ENCODE assay signal across 15 cellular contexts in the genomic region with DNA sequence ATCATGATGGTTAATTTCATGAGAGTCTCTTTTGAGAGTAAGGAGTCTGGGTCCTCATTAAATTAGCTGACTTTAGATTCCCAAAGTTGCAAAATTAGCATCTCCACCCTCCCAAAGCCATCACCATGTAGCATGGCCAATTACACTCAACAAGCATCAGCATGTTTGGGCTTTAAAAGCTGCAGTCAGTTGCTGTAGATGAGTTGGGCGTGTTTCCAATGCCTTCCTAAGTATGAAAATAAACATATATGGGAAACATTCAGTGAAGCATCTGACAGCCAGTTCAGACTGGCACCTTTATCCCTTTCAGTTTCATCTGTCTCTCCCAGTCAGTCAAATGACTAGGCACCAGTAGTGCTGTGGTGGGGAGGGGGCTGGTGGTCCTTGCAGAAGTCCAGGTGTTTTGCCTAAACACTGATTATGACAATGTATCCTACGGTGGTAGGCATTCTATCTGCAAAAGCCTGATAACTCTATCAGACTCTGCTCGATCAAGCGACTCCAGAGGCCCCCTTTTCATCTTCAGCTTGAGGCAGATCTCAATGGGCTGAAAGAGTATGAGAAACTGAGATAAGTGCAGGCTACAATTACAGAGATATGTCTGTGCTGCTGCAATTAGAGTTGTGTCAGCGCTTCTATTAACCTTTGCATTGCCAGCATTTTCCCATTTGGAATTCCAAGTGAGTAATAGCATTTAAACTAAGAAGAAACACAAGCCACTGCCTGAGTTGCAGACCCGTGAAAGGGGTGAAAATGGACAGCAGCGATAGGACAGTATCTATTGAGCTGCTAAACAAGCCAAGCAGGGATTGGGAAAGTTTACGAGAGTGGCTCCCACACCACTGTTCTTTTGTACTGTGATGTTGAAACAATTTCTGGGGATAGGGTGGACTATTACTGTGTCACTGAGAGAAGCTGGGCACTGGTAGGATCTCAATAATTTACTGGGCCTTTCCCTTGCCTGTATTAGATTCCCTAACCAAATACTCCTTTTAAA.
DNase-seq lines count a peak whose midpoint lies in the region; ATAC-seq lines count a peak whose summit lies in the region.
"Had no signal": no experiment of that assay in that cellular context is flagged by ENCODE, and none has a peak within 500 bp of the region (broad histone marks: within the 10 kb centered on the region; RNA-seq: fewer than 3 reads in every experiment).

No MANE protein-coding gene starts in this region.

- no peaks in the 10 kb centered on the region for H3K79me1 ChIP-seq in mesendoderm (ENCODE audit: low read length)

- H2BK5ac ChIP-seq in mesendoderm (ENCODE audit: low read length) = no peak overlapping the region

- no peak overlapping the region for H3K27ac Mint-ChIP-seq in activated CD4-positive, alpha-beta T cell treated with anti-CD3 and anti-CD28 coated beads for 36 hours
- H3K27ac Mint-ChIP-seq: activated naive CD4-positive, alpha-beta T cell treated with anti-CD3 and anti-CD28 coated beads, Interleukin-2, amount 50 U/mL, for 72 hours; B cell had no signal

- H3K4ac ChIP-seq in mesendoderm (ENCODE audit: low read depth, low read length) = no peak overlapping the region

- no peaks in the 10 kb centered on the region for H3K36me3 ChIP-seq in adipocyte (ENCODE audit: control insufficient read depth, insufficient read depth, low read length, severe bottlenecking)
- H3K36me3 ChIP-seq in mesendoderm (ENCODE audit: control insufficient read depth, insufficient read depth, low read length) = no peaks in the 10 kb centered on the region
- H3K36me3 ChIP-seq: heart right ventricle, tibial artery had no signal

- H3K4me2 ChIP-seq in mesendoderm (ENCODE audit: low read length) = no peak overlapping the region

- POLR2A ChIA-PET in activated CD4-positive, alpha-beta T cell treated with anti-CD3 and anti-CD28 coated beads for 36 hours (lab: Charles Lee) = no interaction called here

- no peak overlapping the region for H3K4me3 ChIP-seq in adipocyte (ENCODE audit: low read length)
- no peak overlapping the region for H3K4me3 ChIP-seq in mesendoderm (ENCODE audit: low read length)
- H3K4me3 ChIP-seq: heart right ventricle, tibial artery had no signal

- CTCF ChIA-PET in activated CD4-positive, alpha-beta T cell treated with anti-CD3 and anti-CD28 coated beads for 36 hours (lab: Charles Lee) = no interaction called here

- H3K27me3 Mint-ChIP-seq in activated CD4-positive, alpha-beta T cell treated with anti-CD3 and anti-CD28 coated beads for 36 hours = no peaks in the 10 kb centered on the region
- H3K27me3 Mint-ChIP-seq: B cell had no signal

- no CpG with 5 or more reads among the region's 8 CpGs for WGBS in mesendoderm (ENCODE audit: extremely low coverage, insufficient coverage, low lambda C conversion rate)

- ATAC-seq in GM21367 (IDR thresholded peaks at IDR 0.05; ENCODE audit: unreplicated experiment) = no peak
- ATAC-seq in activated CD4-positive, alpha-beta T cell treated with anti-CD3 and anti-CD28 coated beads for 36 hours = no peak
- no peak for ATAC-seq in HG03354 (IDR thresholded peaks at IDR 0.05; ENCODE audit: poor library complexity, severe bottlenecking, unreplicated experiment)
- ATAC-seq: activated naive CD4-positive, alpha-beta T cell treated with anti-CD3 and anti-CD28 coated beads, Interleukin-2, amount 50 U/mL, for 72 hours; heart right ventricle; Panc1 had no signal

- H3K36me3 Mint-ChIP-seq in activated CD4-positive, alpha-beta T cell treated with anti-CD3 and anti-CD28 coated beads for 36 hours (ENCODE audit: low read depth) = no peaks in the 10 kb centered on the region

- intact Hi-C loops in activated CD4-positive, alpha-beta T cell treated with anti-CD3 and anti-CD28 coated beads for 36 hours (cut with DNase I, micrococcal nuclease) = no loop called here

- no peak overlapping the region for H4K8ac ChIP-seq in mesendoderm (ENCODE audit: low read depth, low read length)

- H3K4me1 ChIP-seq in adipocyte (ENCODE audit: control insufficient read depth, insufficient read depth, low read length) = no peaks in the 10 kb centered on the region
- no peaks in the 10 kb centered on the region for H3K4me1 ChIP-seq in mesendoderm (ENCODE audit: control insufficient read depth, low read depth, low read length)
- H3K4me1 ChIP-seq: tibial artery had no signal

- H2BK120ac ChIP-seq in mesendoderm (ENCODE audit: low read depth, low read length) = no peak overlapping the region

- DNase-seq in DMS79 (lab: John Stamatoyannopoulos, UW) = peak; percentile 80
- peak; percentile 81 for DNase-seq in NCI-H1105 (lab: John Stamatoyannopoulos, UW)
- DNase-seq in adipocyte (ENCODE audit: low read depth) = peak; percentile 31
- peak; percentile 6 for DNase-seq in mesendoderm
- DNase-seq in effector CD4-positive, alpha-beta T cell = no peak
- no peak for DNase-seq in activated CD4-positive, alpha-beta T cell treated with anti-CD3 and anti-CD28 coated beads for 36 hours
- DNase-seq: activated CD4-positive, alpha-beta T cell treated with anti-CD3 and anti-CD28 coated beads for 4 hours; heart right ventricle; stimulated activated CD4-positive, alpha-beta T cell treated with anti-CD3 and anti-CD28 coated beads, Interleukin-2, amount 100 ng/mL, for 24 hours; tibial artery had no signal

- H2AK5ac ChIP-seq in mesendoderm (ENCODE audit: low read length) = no peak overlapping the region

- no peak overlapping the region for H3K18ac ChIP-seq in mesendoderm (ENCODE audit: low read length)

- no peak overlapping the region for H3K56ac ChIP-seq in mesendoderm (ENCODE audit: low read length)

- H3K9ac ChIP-seq in adipocyte (ENCODE audit: low read length) = no peak overlapping the region
- H3K9ac ChIP-seq in mesendoderm (ENCODE audit: low read length) = no peak overlapping the region

- H3K9me3 Mint-ChIP-seq in activated CD4-positive, alpha-beta T cell treated with anti-CD3 and anti-CD28 coated beads for 36 hours (ENCODE audit: low read depth) = no peaks in the 10 kb centered on the region

- no peak overlapping the region for H4K5ac ChIP-seq in mesendoderm (ENCODE audit: low read length)

- no peaks in the 10 kb centered on the region for H3K79me2 ChIP-seq in mesendoderm (ENCODE audit: control insufficient read depth, insufficient read depth, low read length)

- H3K4me3 Mint-ChIP-seq in activated CD4-positive, alpha-beta T cell treated with anti-CD3 and anti-CD28 coated beads for 36 hours = no peak overlapping the region
- H3K4me3 Mint-ChIP-seq: B cell had no signal

- no peak overlapping the region for H3K27ac ChIP-seq in mesendoderm (ENCODE audit: low read depth, low read length)
- H3K27ac ChIP-seq: heart right ventricle, tibial artery had no signal

- no peaks in the 10 kb centered on the region for H3K27me3 ChIP-seq in adipocyte (replicated peaks; ENCODE audit: control insufficient read depth, insufficient read depth, low read length)
- no peaks in the 10 kb centered on the region for H3K27me3 ChIP-seq in mesendoderm (ENCODE audit: insufficient read depth, low read length, poor library complexity)
- H3K27me3 ChIP-seq: heart right ventricle, tibial artery had no signal

- H2BK15ac ChIP-seq in mesendoderm (replicated peaks; ENCODE audit: low read depth) = no peak overlapping the region

- no peak overlapping the region for H3K23ac ChIP-seq in mesendoderm (ENCODE audit: low read length)

- H3K9me3 ChIP-seq in adipocyte (ENCODE audit: control insufficient read depth, low read length) = no peaks in the 10 kb centered on the region
- H3K9me3 ChIP-seq: heart right ventricle, tibial artery had no signal

- H3K4me1 Mint-ChIP-seq in activated CD4-positive, alpha-beta T cell treated with anti-CD3 and anti-CD28 coated beads for 36 hours = peaks cover 7% of the 10 kb centered on the region
- H3K4me1 Mint-ChIP-seq: B cell had no signal

Comparison
In these comparisons a context has a peak if more than half of its experiments do, and no peak if none do; other contexts are left out.
1. DNase-seq: peak in DMS79 (single experiment), NCI-H1105 (single experiment), adipocyte (single experiment) and mesendoderm (single experiment); none in effector CD4-positive, alpha-beta T cell (single experiment) and activated CD4-positive, alpha-beta T cell treated with anti-CD3 and anti-CD28 coated beads for 36 hours (single experiment).